ENCODE assay signal across 1 cellular context in genomic region chr5:138024117-138024516, GRCh38.
TF ChIP-seq lines count a peak whose summit lies in the region.

No MANE protein-coding gene starts in this region.

TF ChIP-seq in IMR-90, 13 proteins besides CTCF, POLR2A, EP300 and RAD21 (continued from another document):
- TF ChIP-seq USF2 (IDR thresholded peaks at IDR 0.05; ENCODE audit: low read depth, low read length): no peak
- TF ChIP-seq ELK1 (IDR thresholded peaks at IDR 0.05; ENCODE audit: borderline replicate concordance, low read depth, low read length): no peak
- no peak for TF ChIP-seq NFE2L2 (IDR thresholded peaks at IDR 0.05; ENCODE audit: low read depth, low read length)
- no peak for TF ChIP-seq RFX5 (IDR thresholded peaks at IDR 0.05; ENCODE audit: low read depth, low read length)
- no peak for TF ChIP-seq BHLHE40 (IDR thresholded peaks at IDR 0.05; ENCODE audit: low read depth, low read length)
- no peak for TF ChIP-seq MAZ (IDR thresholded peaks at IDR 0.05; ENCODE audit: borderline replicate concordance, low read depth, low read length)
- no peak for TF ChIP-seq SMC3 (IDR thresholded peaks at IDR 0.05; ENCODE audit: low read depth, low read length)
